Comparison of ENCODE assay signal across 1 cellular context in genomic region chr4:1572521-1572920, GRCh38.
A peak's percentile ranks its signal among the peaks of the same experiment; 100 is the strongest.
TF ChIP-seq lines count a peak whose summit lies in the region.

No MANE protein-coding gene starts in this region.

TF ChIP-seq in HEK293, 187 proteins besides CTCF, POLR2A, EP300 and RAD21 (continued from another document):
- TF ChIP-seq, protein P1, sequence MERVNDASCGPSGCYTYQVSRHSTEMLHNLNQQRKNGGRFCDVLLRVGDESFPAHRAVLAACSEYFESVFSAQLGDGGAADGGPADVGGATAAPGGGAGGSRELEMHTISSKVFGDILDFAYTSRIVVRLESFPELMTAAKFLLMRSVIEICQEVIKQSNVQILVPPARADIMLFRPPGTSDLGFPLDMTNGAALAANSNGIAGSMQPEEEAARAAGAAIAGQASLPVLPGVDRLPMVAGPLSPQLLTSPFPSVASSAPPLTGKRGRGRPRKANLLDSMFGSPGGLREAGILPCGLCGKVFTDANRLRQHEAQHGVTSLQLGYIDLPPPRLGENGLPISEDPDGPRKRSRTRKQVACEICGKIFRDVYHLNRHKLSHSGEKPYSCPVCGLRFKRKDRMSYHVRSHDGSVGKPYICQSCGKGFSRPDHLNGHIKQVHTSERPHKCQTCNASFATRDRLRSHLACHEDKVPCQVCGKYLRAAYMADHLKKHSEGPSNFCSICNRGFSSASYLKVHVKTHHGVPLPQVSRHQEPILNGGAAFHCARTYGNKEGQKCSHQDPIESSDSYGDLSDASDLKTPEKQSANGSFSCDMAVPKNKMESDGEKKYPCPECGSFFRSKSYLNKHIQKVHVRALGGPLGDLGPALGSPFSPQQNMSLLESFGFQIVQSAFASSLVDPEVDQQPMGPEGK (tag by site-specific recombination; IDR thresholded peaks at IDR 0.05): peak; percentile 25; the same call in 1 of the 2 replicates
- TF ChIP-seq ZNF354C (tag by site-specific recombination; IDR thresholded peaks at IDR 0.05; ENCODE audit: borderline replicate concordance, low read depth): no peak
- TF ChIP-seq ZBTB7A (tag by site-specific recombination; IDR thresholded peaks at IDR 0.05; ENCODE audit: low read depth): no peak
- TF ChIP-seq ZNF324 (tag by site-specific recombination; IDR thresholded peaks at IDR 0.05): no peak
